ENCODE assay signal across 8 cellular contexts in the genomic region with DNA sequence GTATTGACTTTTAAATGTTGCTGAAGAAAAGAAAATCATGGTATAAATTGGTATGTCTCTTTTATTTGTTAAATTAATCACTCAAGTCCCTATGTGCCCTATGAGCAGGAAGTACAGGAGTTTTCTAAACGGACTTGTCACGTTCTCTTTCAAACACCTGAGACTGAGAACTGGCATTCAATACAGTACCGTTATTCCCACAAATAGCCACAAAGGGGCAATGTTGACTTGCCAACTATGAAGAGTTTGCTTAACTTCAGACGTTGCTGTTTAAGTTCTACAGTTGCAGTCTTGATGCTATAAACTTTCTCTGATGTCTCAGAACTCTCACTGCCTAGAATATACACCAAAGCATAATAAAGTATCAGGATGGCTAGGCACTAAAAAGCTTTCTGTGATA. TPM values are rescaled to one million over a fixed set of nuclear protein-coding genes. Genes with fewer than 3 reads are reported as not detected.
A peak's percentile ranks its signal among the peaks of the same experiment; 100 is the strongest.
DNase-seq lines count a peak whose midpoint lies in the region; ATAC-seq and TF ChIP-seq lines count a peak whose summit lies in the region.

No MANE protein-coding gene starts in this region.

- H3K4me1 Mint-ChIP-seq in activated naive CD4-positive, alpha-beta T cell treated with anti-CD3 and anti-CD28 coated beads for 36 hours (ENCODE audit: low read depth), result no peaks in the 10 kb centered on the region
- H3K4me1 Mint-ChIP-seq in activated naive CD4-positive, alpha-beta T cell treated with anti-CD3 and anti-CD28 coated beads, Interleukin-2, amount 10 ng/mL, durations not matched to agents 7 days and 5 days, result no peaks in the 10 kb centered on the region
- no peaks in the 10 kb centered on the region for H3K4me1 Mint-ChIP-seq in neural crest cell
- H3K4me1 Mint-ChIP-seq in T-helper 2 cell treated with Interferon-gamma antibody and Interleukin-4, amounts not matched to agents 5 μg/mL and 100 μg/mL, for 36 hours (ENCODE audit: low read depth), result no peaks in the 10 kb centered on the region

- TF ChIP-seq CTCF in RWPE2 (IDR thresholded peaks at IDR 0.05; ENCODE audit: poor library complexity, severe bottlenecking) (peak; percentile 56), neural crest cell (conservative IDR thresholded peaks at IDR 0.05) (peak; percentile 70)

- no peaks in the 10 kb centered on the region for H3K4me1 ChIP-seq in RWPE2 (ENCODE audit: insufficient read depth, poor library complexity, severe bottlenecking)

- CTCF ChIA-PET in activated naive CD4-positive, alpha-beta T cell treated with anti-CD3 and anti-CD28 coated beads for 36 hours (lab: Charles Lee), result interaction anchor here (0.6 to 2.5 kb wide), 9 partner anchors 12 to 343 kb away, joined by 3 to 11 read pairs (median 4); no protein-coding TSS in a partner anchor
- CTCF ChIA-PET in activated naive CD4-positive, alpha-beta T cell treated with anti-CD3 and anti-CD28 coated beads, Interleukin-2, amount 10 ng/mL, durations not matched to agents 7 days and 5 days (lab: Charles Lee), result interaction anchor here (0.5 to 4.3 kb wide), 8 partner anchors 276 to 870 kb away, joined by 3 to 21 read pairs (median 4); no protein-coding TSS in a partner anchor

- H3K9me3 Mint-ChIP-seq in activated naive CD4-positive, alpha-beta T cell treated with anti-CD3 and anti-CD28 coated beads for 36 hours, result no peaks in the 10 kb centered on the region
- no peaks in the 10 kb centered on the region for H3K9me3 Mint-ChIP-seq in activated naive CD4-positive, alpha-beta T cell treated with anti-CD3 and anti-CD28 coated beads, Interleukin-2, amount 10 ng/mL, durations not matched to agents 7 days and 5 days
- H3K9me3 Mint-ChIP-seq in neural crest cell, result no peaks in the 10 kb centered on the region
- no peaks in the 10 kb centered on the region for H3K9me3 Mint-ChIP-seq in T-helper 2 cell treated with Interferon-gamma antibody and Interleukin-4, amounts not matched to agents 5 μg/mL and 100 μg/mL, for 36 hours

- ATAC-seq in RWPE2 (ENCODE audit: low read depth), result peak; percentile 59; the same call in 1 of the 3 replicates

- H3K27ac Mint-ChIP-seq in activated naive CD4-positive, alpha-beta T cell treated with anti-CD3 and anti-CD28 coated beads for 36 hours, result no peak overlapping the region
- no peak overlapping the region for H3K27ac Mint-ChIP-seq in activated naive CD4-positive, alpha-beta T cell treated with anti-CD3 and anti-CD28 coated beads, Interleukin-2, amount 10 ng/mL, durations not matched to agents 7 days and 5 days
- no peak overlapping the region for H3K27ac Mint-ChIP-seq in neural crest cell (ENCODE audit: unreplicated experiment)
- no peak overlapping the region for H3K27ac Mint-ChIP-seq in T-helper 2 cell treated with Interferon-gamma antibody and Interleukin-4, amounts not matched to agents 5 μg/mL and 100 μg/mL, for 36 hours

- H3K27ac ChIP-seq in RWPE2 (ENCODE audit: poor library complexity, severe bottlenecking), result no peak overlapping the region

- H3K27me3 Mint-ChIP-seq in activated naive CD4-positive, alpha-beta T cell treated with anti-CD3 and anti-CD28 coated beads for 36 hours (ENCODE audit: low read depth), result peaks cover 20% of the 10 kb centered on the region
- H3K27me3 Mint-ChIP-seq in activated naive CD4-positive, alpha-beta T cell treated with anti-CD3 and anti-CD28 coated beads, Interleukin-2, amount 10 ng/mL, durations not matched to agents 7 days and 5 days, result peaks cover 13% of the 10 kb centered on the region
- H3K27me3 Mint-ChIP-seq in neural crest cell (ENCODE audit: low read depth), result peaks cover 22% of the 10 kb centered on the region
- H3K27me3 Mint-ChIP-seq in T-helper 2 cell treated with Interferon-gamma antibody and Interleukin-4, amounts not matched to agents 5 μg/mL and 100 μg/mL, for 36 hours (ENCODE audit: low read depth), result peaks cover 22% of the 10 kb centered on the region

- H3K4me3 Mint-ChIP-seq in activated naive CD4-positive, alpha-beta T cell treated with anti-CD3 and anti-CD28 coated beads for 36 hours, result no peak overlapping the region
- H3K4me3 Mint-ChIP-seq in activated naive CD4-positive, alpha-beta T cell treated with anti-CD3 and anti-CD28 coated beads, Interleukin-2, amount 10 ng/mL, durations not matched to agents 7 days and 5 days, result no peak overlapping the region
- no peak overlapping the region for H3K4me3 Mint-ChIP-seq in neural crest cell
- H3K4me3 Mint-ChIP-seq in T-helper 2 cell treated with Interferon-gamma antibody and Interleukin-4, amounts not matched to agents 5 μg/mL and 100 μg/mL, for 36 hours, result no peak overlapping the region

- H3K9me3 ChIP-seq in RWPE2 (ENCODE audit: severe bottlenecking), result no peaks in the 10 kb centered on the region

- peaks cover 3% of the 10 kb centered on the region for H3K27me3 ChIP-seq in RWPE2 (ENCODE audit: insufficient read depth, poor library complexity, severe bottlenecking)

- intact Hi-C loops in activated naive CD4-positive, alpha-beta T cell treated with anti-CD3 and anti-CD28 coated beads for 36 hours (cut with micrococcal nuclease), result loop anchor here (1.0 to 2.0 kb wide), 3 partner anchors 275 to 330 kb away; no protein-coding TSS in a partner anchor

- no peak overlapping the region for H3K4me3 ChIP-seq in RWPE2 (ENCODE audit: severe bottlenecking)

- H3K36me3 Mint-ChIP-seq in activated naive CD4-positive, alpha-beta T cell treated with anti-CD3 and anti-CD28 coated beads for 36 hours (ENCODE audit: low read depth), result no peaks in the 10 kb centered on the region
- H3K36me3 Mint-ChIP-seq in activated naive CD4-positive, alpha-beta T cell treated with anti-CD3 and anti-CD28 coated beads, Interleukin-2, amount 10 ng/mL, durations not matched to agents 7 days and 5 days, result no peaks in the 10 kb centered on the region
- H3K36me3 Mint-ChIP-seq in neural crest cell (ENCODE audit: low read depth), result no peaks in the 10 kb centered on the region
- H3K36me3 Mint-ChIP-seq in T-helper 2 cell treated with Interferon-gamma antibody and Interleukin-4, amounts not matched to agents 5 μg/mL and 100 μg/mL, for 36 hours (ENCODE audit: low read depth), result no peaks in the 10 kb centered on the region

- no peaks in the 10 kb centered on the region for H3K36me3 ChIP-seq in RWPE2 (ENCODE audit: low read depth)

- peak; percentile 28 for DNase-seq in activated naive CD4-positive, alpha-beta T cell treated with anti-CD3 and anti-CD28 coated beads for 36 hours
- DNase-seq in activated naive CD4-positive, alpha-beta T cell treated with anti-CD3 and anti-CD28 coated beads, Interleukin-2, amount 10 ng/mL, durations not matched to agents 7 days and 5 days, result no peak
- DNase-seq in HuH-7 (ENCODE audit: low spot score), result peak; percentile 12
- DNase-seq in RWPE2 (ENCODE audit: low spot score), result no peak
- DNase-seq in fibroblast of peridontal ligament (ENCODE audit: extremely low read depth), result peak; percentile 60
- no peak for DNase-seq in neural crest cell (ENCODE audit: low read depth, low spot score)
- DNase-seq in T-helper 2 cell treated with Interferon-gamma antibody and Interleukin-4, amounts not matched to agents 5 μg/mL and 100 μg/mL, for 36 hours (ENCODE audit: low spot score), result no peak
- no peak for DNase-seq in stimulated activated CD4-positive, alpha-beta T cell treated with anti-CD3 and anti-CD28 coated beads, Interleukin-2, amount 100 ng/mL, for 24 hours

RNA-seq across cellular contexts. Expression of gene OR56A1, which starts 7.6 kb away (rescaled TPM):
- not detected for total RNA-seq in activated naive CD4-positive, alpha-beta T cell treated with anti-CD3 and anti-CD28 coated beads for 36 hours
- 0.14 and 0.16 TPM in 2 replicates for total RNA-seq in neural crest cell

RNA-seq across cellular contexts. Expression of gene OR56A4, which starts 16.2 kb away (rescaled TPM):
- total RNA-seq in activated naive CD4-positive, alpha-beta T cell treated with anti-CD3 and anti-CD28 coated beads for 36 hours, result not detected
- 0.25 and 0.26 TPM in 2 replicates for total RNA-seq in neural crest cell

RNA-seq across cellular contexts. Expression of gene OR52L1, which starts 36.2 kb away (rescaled TPM):
- total RNA-seq in activated naive CD4-positive, alpha-beta T cell treated with anti-CD3 and anti-CD28 coated beads for 36 hours, result not detected
- total RNA-seq in neural crest cell, result 0.30 TPM in 1 of 2 replicates, not detected in the other

RNA-seq across cellular contexts. Expression of gene OR56A5, which starts 54.7 kb away (rescaled TPM):
- not detected for total RNA-seq in activated naive CD4-positive, alpha-beta T cell treated with anti-CD3 and anti-CD28 coated beads for 36 hours
- not detected in 2 replicates for total RNA-seq in neural crest cell

Comparison
In these comparisons a context has a peak if more than half of its experiments do, and no peak if none do; other contexts are left out.
1. DNase-seq: peak in activated naive CD4-positive, alpha-beta T cell treated with anti-CD3 and anti-CD28 coated beads for 36 hours (single experiment), HuH-7 (single experiment) and fibroblast of peridontal ligament (single experiment); none in activated naive CD4-positive, alpha-beta T cell treated with anti-CD3 and anti-CD28 coated beads, Interleukin-2, amount 10 ng/mL, durations not matched to agents 7 days and 5 days (single experiment), RWPE2 (single experiment), neural crest cell (single experiment), T-helper 2 cell treated with Interferon-gamma antibody and Interleukin-4, amounts not matched to agents 5 μg/mL and 100 μg/mL, for 36 hours (single experiment) and stimulated activated CD4-positive, alpha-beta T cell treated with anti-CD3 and anti-CD28 coated beads, Interleukin-2, amount 100 ng/mL, for 24 hours (0 of 2).